9 cellular contexts compared by ENCODE assay signal in genomic region chr10:42933454-42934340, GRCh38.
A peak's percentile ranks its signal among the peaks of the same experiment; 100 is the strongest.
DNase-seq lines count a peak whose midpoint lies in the region; ATAC-seq and TF ChIP-seq lines count a peak whose summit lies in the region.
"Had no signal": no experiment of that assay in that cellular context is flagged by ENCODE, and none has a peak within 500 bp of the region (broad histone marks: within the 10 kb centered on the region; RNA-seq: fewer than 3 reads in every experiment).

No MANE protein-coding gene starts in this region.

- POLR2A ChIA-PET in activated B cell treated with CpG ODN at 0.5 μM for 24 hours (lab: Charles Lee): no interaction called here

- no peak overlapping the region for H3K27ac ChIP-seq in HUES48 (ENCODE audit: low read depth, low read length)
- no peak overlapping the region for H3K27ac ChIP-seq in cardiac muscle cell
- H3K27ac ChIP-seq: adrenal gland had no signal

- no peak for ATAC-seq in activated B cell treated with CpG ODN at 0.5 μM for 24 hours (ENCODE audit: low read depth)
- no peak for ATAC-seq in GM18867 (IDR thresholded peaks at IDR 0.05; ENCODE audit: unreplicated experiment)

- H3K27me3 ChIP-seq in HUES48 (ENCODE audit: control insufficient read depth, insufficient read depth, low read length): peaks cover 40% of the 10 kb centered on the region
- H3K27me3 ChIP-seq in cardiac muscle cell: peaks cover 53% of the 10 kb centered on the region

- H3K27ac Mint-ChIP-seq in activated B cell treated with CpG ODN at 0.5 μM for 24 hours: no peak overlapping the region

- H3K4me3 ChIP-seq in HUES48 (ENCODE audit: low read depth, low read length) (peak overlapping the region; percentile 78), cardiac muscle cell (peak overlapping the region; percentile 14)
- H3K4me3 ChIP-seq: adrenal gland had no signal

- TF ChIP-seq CTCF in activated B cell treated with CpG ODN at 0.5 μM for 24 hours (IDR thresholded peaks at IDR 0.05): no peak
- TF ChIP-seq CTCF in cardiac muscle cell (IDR thresholded peaks at IDR 0.05; ENCODE audit: low read depth, low read length): no peak

- peaks cover 10% of the 10 kb centered on the region for H3K4me1 Mint-ChIP-seq in activated B cell treated with CpG ODN at 0.5 μM for 24 hours

- no peaks in the 10 kb centered on the region for H3K9me3 Mint-ChIP-seq in activated B cell treated with CpG ODN at 0.5 μM for 24 hours

- H3K36me3 Mint-ChIP-seq in activated B cell treated with CpG ODN at 0.5 μM for 24 hours (ENCODE audit: low read depth): no peaks in the 10 kb centered on the region

- no peaks in the 10 kb centered on the region for H3K36me3 ChIP-seq in HUES48 (ENCODE audit: control insufficient read depth, insufficient read depth, low read length)
- no peaks in the 10 kb centered on the region for H3K36me3 ChIP-seq in cardiac muscle cell
- H3K36me3 ChIP-seq: adrenal gland had no signal

- intact Hi-C loops in activated B cell treated with CpG ODN at 0.5 μM for 24 hours (cut with micrococcal nuclease): no loop called here

- DNase-seq in activated B cell treated with CpG ODN at 0.5 μM for 24 hours (no peak), cardiac muscle cell (ENCODE audit: low read depth in 1 of 2, low spot score in 1 of 2) (peak; percentile 33 to 55), renal cortical epithelial cell (ENCODE audit: low read depth) (peak; percentile 2), cerebellum (ENCODE audit: low spot score) (no peak), cerebellar nuclear complex (lab: John Stamatoyannopoulos, UW) (no peak), HUDEP-2 (lab: John Stamatoyannopoulos, UW; ENCODE audit: unreplicated experiment in 76 of 76) (no peak)

- H3K9me3 ChIP-seq in HUES48 (ENCODE audit: control insufficient read depth, insufficient read depth, low read length): no peaks in the 10 kb centered on the region
- no peaks in the 10 kb centered on the region for H3K9me3 ChIP-seq in cardiac muscle cell (ENCODE audit: low read depth)
- H3K9me3 ChIP-seq: adrenal gland had no signal

- CTCF ChIA-PET in activated B cell treated with CpG ODN at 0.5 μM for 24 hours (lab: Charles Lee): no interaction called here

- H3K4me3 Mint-ChIP-seq in activated B cell treated with CpG ODN at 0.5 μM for 24 hours: peak overlapping the region; percentile 59

- H3K27me3 Mint-ChIP-seq in activated B cell treated with CpG ODN at 0.5 μM for 24 hours: peaks cover 40% of the 10 kb centered on the region

- H3K9ac ChIP-seq in HUES48 (ENCODE audit: low read depth, low read length): peak overlapping the region; percentile 20; the same call in 1 of the 2 replicates

- H3K4me1 ChIP-seq in HUES48 (ENCODE audit: control insufficient read depth, insufficient read depth, low read length) (peaks cover 8% of the 10 kb centered on the region; the same call in 1 of the 2 replicates), cardiac muscle cell (ENCODE audit: low read depth) (no peaks in the 10 kb centered on the region)
- H3K4me1 ChIP-seq: adrenal gland had no signal

Comparison
In these comparisons a context has a peak if more than half of its experiments do, and no peak if none do; other contexts are left out.
1. DNase-seq: peak in cardiac muscle cell (2 of 2) and renal cortical epithelial cell (single experiment); none in activated B cell treated with CpG ODN at 0.5 μM for 24 hours (single experiment), cerebellum (single experiment), cerebellar nuclear complex (0 of 2) and HUDEP-2 (0 of 76).